In the genomic region with DNA sequence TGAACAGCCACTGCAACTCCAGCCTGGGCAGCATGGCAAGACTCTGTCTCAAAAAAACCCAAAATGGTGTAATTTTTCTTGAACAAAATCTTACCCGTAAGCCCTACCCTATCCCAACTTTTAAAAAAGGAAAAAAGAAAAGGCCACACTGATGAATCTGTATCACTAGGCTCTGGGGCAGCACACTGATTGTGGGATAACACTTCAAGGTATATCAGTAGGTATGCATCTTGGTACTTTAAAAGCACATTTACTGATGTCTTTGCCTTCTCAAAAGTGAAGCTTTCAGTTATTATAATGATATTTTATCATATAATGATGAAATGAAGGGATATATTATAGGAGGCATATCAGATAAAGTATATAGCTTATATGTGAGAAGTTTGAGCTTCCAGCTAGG, we compare ENCODE assay signal across 20 cellular contexts. TPM values are rescaled to one million over a fixed set of nuclear protein-coding genes. Genes with fewer than 3 reads are reported as not detected.
"Had no signal": no experiment of that assay in that cellular context is flagged by ENCODE, and none has a peak within 500 bp of the region (broad histone marks: within the 10 kb centered on the region; RNA-seq: fewer than 3 reads in every experiment).

No MANE protein-coding gene starts in this region.

- H3K4me3 ChIP-seq: colonic mucosa, esophagus muscularis mucosa, gastroesophageal sphincter, heart left ventricle, hepatocyte, left ventricle myocardium inferior, lower lobe of right lung, mucosa of descending colon had no signal

- H3K79me2 ChIP-seq: hepatocyte had no signal

- H3K27ac ChIP-seq: colonic mucosa, esophagus muscularis mucosa, foreskin keratinocyte, gastroesophageal sphincter, heart left ventricle, hepatocyte, left ventricle myocardium inferior, lower lobe of right lung had no signal

- H2AFZ ChIP-seq: hepatocyte had no signal

- H3K4me1 ChIP-seq: colonic mucosa, esophagus muscularis mucosa, foreskin keratinocyte, gastroesophageal sphincter, heart left ventricle, left ventricle myocardium inferior, lower lobe of right lung had no signal

- ATAC-seq: effector memory CD8-positive, alpha-beta T cell; foreskin keratinocyte; gastroesophageal sphincter; heart left ventricle; left colon; left lobe of liver; lower lobe of right lung; mucosa of descending colon had no signal

- H3K27me3 ChIP-seq: colonic mucosa, esophagus muscularis mucosa, foreskin keratinocyte, gastroesophageal sphincter, heart left ventricle, hepatocyte had no signal

- H3K9me3 ChIP-seq: colonic mucosa had no signal

- H3K4me2 ChIP-seq: hepatocyte had no signal

- DNase-seq: colonic mucosa; cortex of kidney; effector CD8-positive, alpha-beta T cell; effector memory CD8-positive, alpha-beta T cell; foreskin keratinocyte; heart left ventricle; hypothalamus; immature natural killer cell; islet precursor cell; kidney; kidney glomerular epithelial cell; left colon; left ventricle myocardium inferior; lower lobe of right lung; mesenchymal stem cell; mucosa of descending colon had no signal

RNA-seq across cellular contexts. Expression of a gene that starts 24.3 kb away (rescaled TPM):
- polyA plus RNA-seq: immature natural killer cell had no signal
